Comparison of ENCODE assay signal across 1 cellular context in the genomic region with DNA sequence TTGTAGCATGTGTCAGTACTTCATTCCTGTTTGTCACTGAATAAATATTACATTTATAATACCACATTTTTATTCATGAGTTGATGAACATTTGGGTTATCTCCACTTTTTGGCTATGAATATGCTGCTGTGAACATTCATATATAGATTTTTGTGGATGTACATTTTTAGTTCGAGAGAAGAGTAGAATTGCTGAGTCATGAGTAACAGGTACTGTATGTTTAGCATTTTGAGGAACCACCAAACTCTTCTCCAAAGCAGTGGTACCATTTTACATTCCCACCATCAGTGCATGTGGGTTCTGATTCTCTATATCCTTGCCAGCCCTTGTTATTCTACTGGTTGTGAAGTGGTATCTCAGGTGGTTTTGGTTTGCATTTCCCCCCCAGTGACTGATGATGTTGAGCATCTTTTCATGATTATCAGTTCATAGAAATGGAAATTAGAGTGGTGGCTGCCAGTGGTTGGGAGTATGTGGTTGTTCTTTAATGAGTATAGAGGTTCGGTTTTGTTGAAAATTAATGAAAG.
A peak's percentile ranks its signal among the peaks of the same experiment; 100 is the strongest.
TF ChIP-seq lines count a peak whose summit lies in the region.

No MANE protein-coding gene starts in this region.

TF ChIP-seq in K562, 482 proteins besides CTCF, POLR2A, EP300 and RAD21 (continued from another document):
- TF ChIP-seq ZFP91 (CRISPR knock-in tag; IDR thresholded peaks at IDR 0.05) = no peak
- no peak for TF ChIP-seq SMARCA5 (IDR thresholded peaks at IDR 0.05)
- no peak for TF ChIP-seq HDAC6 (IDR thresholded peaks at IDR 0.05; ENCODE audit: low read depth, low read length)
- TF ChIP-seq C11orf30 (IDR thresholded peaks at IDR 0.05; ENCODE audit: low read depth) = peak; percentile 90
- peak; percentile 93 for TF ChIP-seq MAFF (IDR thresholded peaks at IDR 0.05; ENCODE audit: low read length)
- TF ChIP-seq, protein P1, sequence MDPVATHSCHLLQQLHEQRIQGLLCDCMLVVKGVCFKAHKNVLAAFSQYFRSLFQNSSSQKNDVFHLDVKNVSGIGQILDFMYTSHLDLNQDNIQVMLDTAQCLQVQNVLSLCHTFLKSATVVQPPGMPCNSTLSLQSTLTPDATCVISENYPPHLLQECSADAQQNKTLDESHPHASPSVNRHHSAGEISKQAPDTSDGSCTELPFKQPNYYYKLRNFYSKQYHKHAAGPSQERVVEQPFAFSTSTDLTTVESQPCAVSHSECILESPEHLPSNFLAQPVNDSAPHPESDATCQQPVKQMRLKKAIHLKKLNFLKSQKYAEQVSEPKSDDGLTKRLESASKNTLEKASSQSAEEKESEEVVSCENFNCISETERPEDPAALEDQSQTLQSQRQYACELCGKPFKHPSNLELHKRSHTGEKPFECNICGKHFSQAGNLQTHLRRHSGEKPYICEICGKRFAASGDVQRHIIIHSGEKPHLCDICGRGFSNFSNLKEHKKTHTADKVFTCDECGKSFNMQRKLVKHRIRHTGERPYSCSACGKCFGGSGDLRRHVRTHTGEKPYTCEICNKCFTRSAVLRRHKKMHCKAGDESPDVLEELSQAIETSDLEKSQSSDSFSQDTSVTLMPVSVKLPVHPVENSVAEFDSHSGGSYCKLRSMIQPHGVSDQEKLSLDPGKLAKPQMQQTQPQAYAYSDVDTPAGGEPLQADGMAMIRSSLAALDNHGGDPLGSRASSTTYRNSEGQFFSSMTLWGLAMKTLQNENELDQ (CRISPR knock-in tag; IDR thresholded peaks at IDR 0.05; ENCODE audit: borderline replicate concordance) = no peak
- peak; percentile 95 for TF ChIP-seq MAFK (IDR thresholded peaks at IDR 0.05; ENCODE audit: low read length)
- TF ChIP-seq SIRT6 (IDR thresholded peaks at IDR 0.05; ENCODE audit: low read depth, low read length) = no peak
- TF ChIP-seq DDX20 (tag; IDR thresholded peaks at IDR 0.05; ENCODE audit: low read depth) = no peak
- TF ChIP-seq NFE2 (IDR thresholded peaks at IDR 0.05; ENCODE audit: low read depth) = peak; percentile 60
- peak; percentile 95 for TF ChIP-seq ZNF316 (IDR thresholded peaks at IDR 0.05)
- TF ChIP-seq, protein P2, sequence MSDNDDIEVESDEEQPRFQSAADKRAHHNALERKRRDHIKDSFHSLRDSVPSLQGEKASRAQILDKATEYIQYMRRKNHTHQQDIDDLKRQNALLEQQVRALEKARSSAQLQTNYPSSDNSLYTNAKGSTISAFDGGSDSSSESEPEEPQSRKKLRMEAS (CRISPR knock-in tag; IDR thresholded peaks at IDR 0.05) = no peak
